ENCODE assay signal across 10 cellular contexts in genomic region chr5:123089971-123090640, GRCh38. TPM values are rescaled to one million over a fixed set of nuclear protein-coding genes. Genes with fewer than 3 reads are reported as not detected.
DNase-seq lines count a peak whose midpoint lies in the region; ATAC-seq, FAIRE-seq and TF ChIP-seq lines count a peak whose summit lies in the region.
"Had no signal": no experiment of that assay in that cellular context is flagged by ENCODE, and none has a peak within 500 bp of the region (broad histone marks: within the 10 kb centered on the region; RNA-seq: fewer than 3 reads in every experiment).

No MANE protein-coding gene starts in this region.

- no peak for TF ChIP-seq POLR2A in lower leg skin (IDR thresholded peaks at IDR 0.05)

- no peak for ATAC-seq in GM18870 (IDR thresholded peaks at IDR 0.05; ENCODE audit: unreplicated experiment)
- ATAC-seq in GM21367 (IDR thresholded peaks at IDR 0.05; ENCODE audit: unreplicated experiment): no peak

- peak; percentile 65 for DNase-seq in Daoy (ENCODE audit: low read depth)
- DNase-seq in HTR-8/SVneo (ENCODE audit: insufficient read length, low spot score): peak; percentile 30
- DNase-seq in T47D (ENCODE audit: low read depth in 1 of 2, low spot score in 1 of 2): peak; percentile 59 to 82
- DNase-seq in lower leg skin (ENCODE audit: low spot score in 2 of 2): no peak
- DNase-seq in stimulated activated CD4-positive, alpha-beta T cell treated with anti-CD3 and anti-CD28 coated beads, Interleukin-2, amount 100 ng/mL, for 48 hours: no peak
- no peak for DNase-seq in mucosa of gallbladder (ENCODE audit: low spot score)

- intact Hi-C loops in lower leg skin (cut with DNase I; ENCODE audit: low total_unique reads): no loop called here

- H3K4me3 ChIP-seq in lower leg skin (ENCODE audit: low read depth, poor library complexity, severe bottlenecking): peak overlapping the region; percentile 44

- in situ Hi-C loops in T47D (cut with HindIII; ENCODE audit: low pct_unique_long_range_greater_than_20kb, low sequenced_read_pairs): no loop called here

- WGBS in lower leg skin, 2 donors: 0 to 1% methylated on average over 12 to 39 of the region's 83 CpGs

- no peak for FAIRE-seq in HTR-8/SVneo (lab: Jason Lieb, UNC)

- no peak for TF ChIP-seq CTCF in lower leg skin (IDR thresholded peaks at IDR 0.05)

RNA-seq across cellular contexts. Expression of gene PRDM6, which starts 1.1 kb away (rescaled TPM):
- 0.21 and 1.3 TPM in 2 replicates for total RNA-seq in Daoy (2014; rRNA removed; shearing (Covaris generic))
- total RNA-seq in lower leg skin: under 1 TPM in 3 of 4 donors, not detected in 1; 0.10 to 0.80 (median 0.16) TPM
- 16.7 TPM for total RNA-seq in mucosa of gallbladder
- total RNA-seq: LHCN-M2; natural killer cell treated with Interleukin-12 subunit alpha and Interleukin-12 subunit beta and Interleukin-15 and Interleukin-18, amount 100 ng/mL, for 72 hours had no signal

RNA-seq across cellular contexts. Expression of gene PPIC, which starts 53.6 kb away (rescaled TPM):
- 39.4 and 43.2 TPM in 2 replicates for total RNA-seq in Daoy (2014; rRNA removed; shearing (Covaris generic))
- total RNA-seq in lower leg skin (10 to 100 TPM; 11.3 to 17.5 (median 15.8) TPM), mucosa of gallbladder (28.8 TPM)
- total RNA-seq: natural killer cell treated with Interleukin-12 subunit alpha and Interleukin-12 subunit beta and Interleukin-15 and Interleukin-18, amount 100 ng/mL, for 72 hours had no signal

Comparison
In these comparisons a context has a peak if more than half of its experiments do, and no peak if none do; other contexts are left out.
1. DNase-seq: peak in Daoy (single experiment), HTR-8/SVneo (single experiment) and T47D (2 of 2); none in lower leg skin (0 of 2), stimulated activated CD4-positive, alpha-beta T cell treated with anti-CD3 and anti-CD28 coated beads, Interleukin-2, amount 100 ng/mL, for 48 hours (0 of 2) and mucosa of gallbladder (single experiment).